In genomic region chr13:24865158-24865557, GRCh38 we compare ENCODE assay signal across 17 cellular contexts.
A peak's percentile ranks its signal among the peaks of the same experiment; 100 is the strongest.
DNase-seq lines count a peak whose midpoint lies in the region; ATAC-seq and TF ChIP-seq lines count a peak whose summit lies in the region.
"Had no signal": no experiment of that assay in that cellular context is flagged by ENCODE, and none has a peak within 500 bp of the region (broad histone marks: within the 10 kb centered on the region; RNA-seq: fewer than 3 reads in every experiment).

No MANE protein-coding gene starts in this region.

- DNase-seq in GF-D8 (lab: John Stamatoyannopoulos, UW) (peak; percentile 24), NAMALWA (ENCODE audit: low spot score) (peak; percentile 38), dedifferentiated amniotic fluid mesenchymal stem cell (ENCODE audit: extremely low spot score) (peak; percentile 26), osteoblast (ENCODE audit: insufficient read length, low spot score, missing footprints) (no peak)
- no peak for DNase-seq in activated CD8-positive, alpha-beta memory T cell treated with anti-CD3 and anti-CD28 coated beads, Interleukin-2, amount 50 U/mL, for 48 hours
- DNase-seq: activated CD4-positive, alpha-beta T cell treated with anti-CD3 and anti-CD28 coated beads, Interleukin-2, amount 10 ng/mL, durations not matched to agents 24 days and 14 days; activated naive CD8-positive, alpha-beta T cell treated with anti-CD3 and anti-CD28 coated beads for 36 hours; DND-41; kidney glomerular epithelial cell; NCI-H1930; SHP77; uterus had no signal

- TF ChIP-seq CTCF in osteoblast (IDR thresholded peaks at IDR 0.05; ENCODE audit: extremely low read depth, low read depth, low read length), result peak; percentile 41

- peaks cover 4% of the 10 kb centered on the region for H3K27me3 ChIP-seq in osteoblast (ENCODE audit: insufficient read depth, low read length)

- no peak overlapping the region for H3K27ac ChIP-seq in osteoblast (ENCODE audit: low read depth, low read length)
- H3K27ac ChIP-seq: HL-60, prostate gland, uterus had no signal

- H4K20me1 ChIP-seq in osteoblast (ENCODE audit: insufficient read depth, low read length), result no peaks in the 10 kb centered on the region

- H2AFZ ChIP-seq in osteoblast (ENCODE audit: low read length), result no peak overlapping the region

- H3K36me3 ChIP-seq in osteoblast (ENCODE audit: insufficient read depth, low read length), result no peaks in the 10 kb centered on the region
- H3K36me3 ChIP-seq: prostate gland, uterus had no signal

- no peak overlapping the region for H3K4me2 ChIP-seq in osteoblast (ENCODE audit: insufficient read depth, low read length)

- ATAC-seq in GM18498 (IDR thresholded peaks at IDR 0.05; ENCODE audit: unreplicated experiment) (no peak), HG03280 (IDR thresholded peaks at IDR 0.05; ENCODE audit: unreplicated experiment) (no peak)
- no peak for ATAC-seq in activated CD4-positive, CD25-positive, alpha-beta regulatory T cell treated with anti-CD3 and anti-CD28 coated beads, Interleukin-2, amount 50 U/mL, for 24 hours

- H3K79me2 ChIP-seq in osteoblast (ENCODE audit: insufficient read depth, low read length), result no peaks in the 10 kb centered on the region

- no peaks in the 10 kb centered on the region for H3K4me1 ChIP-seq in osteoblast (ENCODE audit: insufficient read depth, low read length)
- H3K4me1 ChIP-seq: prostate gland, uterus had no signal

- no peak overlapping the region for H3K4me3 ChIP-seq in osteoblast (ENCODE audit: insufficient read depth, low read length)
- H3K4me3 ChIP-seq: prostate gland, uterus had no signal

- H3K9me3 ChIP-seq in osteoblast (ENCODE audit: low read depth, low read length), result no peaks in the 10 kb centered on the region
- H3K9me3 ChIP-seq: prostate gland, uterus had no signal

Comparison
In these comparisons a context has a peak if more than half of its experiments do, and no peak if none do; other contexts are left out.
1. DNase-seq: peak in GF-D8 (single experiment), NAMALWA (single experiment) and dedifferentiated amniotic fluid mesenchymal stem cell (single experiment); none in osteoblast (single experiment) and activated CD8-positive, alpha-beta memory T cell treated with anti-CD3 and anti-CD28 coated beads, Interleukin-2, amount 50 U/mL, for 48 hours (single experiment).